8 cellular contexts compared by ENCODE assay signal in genomic region chr10:14648936-14649335, GRCh38.
DNase-seq lines count a peak whose midpoint lies in the region; ATAC-seq and TF ChIP-seq lines count a peak whose summit lies in the region.

No MANE protein-coding gene starts in this region.

- no peak overlapping the region for H3K4me3 ChIP-seq in foreskin fibroblast (ENCODE audit: low read depth in 1 of 2, low read length in 2 of 2)

- H3K27ac Mint-ChIP-seq in activated CD4-positive, alpha-beta T cell treated with anti-CD3 and anti-CD28 coated beads, Interleukin-2, amount 10 ng/mL, durations not matched to agents 24 days and 14 days: peak overlapping the region; percentile 97
- H3K27ac Mint-ChIP-seq in T-helper 17 cell: peak overlapping the region; percentile 98
- H3K27ac Mint-ChIP-seq in immature natural killer cell: peak overlapping the region; percentile 89 to 97 (median 94)
- peak overlapping the region; percentile 99 for H3K27ac Mint-ChIP-seq in stimulated activated naive CD8-positive, alpha-beta T cell treated with anti-CD3 and anti-CD28 coated beads, Interleukin-15, amount 100 ng/mL, for 72 hours
- H3K27ac Mint-ChIP-seq in glutamatergic neuron (ENCODE audit: unreplicated experiment): no peak overlapping the region

- no peak for DNase-seq in activated CD4-positive, alpha-beta T cell treated with anti-CD3 and anti-CD28 coated beads, Interleukin-2, amount 10 ng/mL, durations not matched to agents 24 days and 14 days
- DNase-seq in activated CD4-positive, alpha-beta T cell treated with anti-CD3 and anti-CD28 coated beads for 48 hours: no peak
- DNase-seq in T-helper 17 cell (no peak), immature natural killer cell (no peak), DMS79 (lab: John Stamatoyannopoulos, UW) (no peak), foreskin fibroblast (no peak), glutamatergic neuron (no peak)
- DNase-seq in stimulated activated naive CD8-positive, alpha-beta T cell treated with anti-CD3 and anti-CD28 coated beads, Interleukin-15, amount 100 ng/mL, for 72 hours: no peak

- H3K4me3 Mint-ChIP-seq in activated CD4-positive, alpha-beta T cell treated with anti-CD3 and anti-CD28 coated beads, Interleukin-2, amount 10 ng/mL, durations not matched to agents 24 days and 14 days: peak overlapping the region; percentile 70
- peak overlapping the region; percentile 80 for H3K4me3 Mint-ChIP-seq in T-helper 17 cell
- H3K4me3 Mint-ChIP-seq in immature natural killer cell: peak overlapping the region; percentile 56 to 85 (median 78)
- peak overlapping the region; percentile 69 to 81 for H3K4me3 Mint-ChIP-seq in stimulated activated naive CD8-positive, alpha-beta T cell treated with anti-CD3 and anti-CD28 coated beads, Interleukin-15, amount 100 ng/mL, for 72 hours
- no peak overlapping the region for H3K4me3 Mint-ChIP-seq in glutamatergic neuron (ENCODE audit: unreplicated experiment)

- H3K27me3 Mint-ChIP-seq in activated CD4-positive, alpha-beta T cell treated with anti-CD3 and anti-CD28 coated beads, Interleukin-2, amount 10 ng/mL, durations not matched to agents 24 days and 14 days: no peaks in the 10 kb centered on the region
- no peaks in the 10 kb centered on the region for H3K27me3 Mint-ChIP-seq in T-helper 17 cell
- peaks cover 0 to 9% (median 0%) of the 10 kb centered on the region in 3 donors for H3K27me3 Mint-ChIP-seq in immature natural killer cell (ENCODE audit: low read depth in 3 of 3)
- H3K27me3 Mint-ChIP-seq in stimulated activated naive CD8-positive, alpha-beta T cell treated with anti-CD3 and anti-CD28 coated beads, Interleukin-15, amount 100 ng/mL, for 72 hours: no peaks in the 10 kb centered on the region
- peaks cover 2% of the 10 kb centered on the region for H3K27me3 Mint-ChIP-seq in glutamatergic neuron (ENCODE audit: unreplicated experiment)

- no peak for ATAC-seq in T-helper 17 cell
- no peak for ATAC-seq in stimulated activated naive CD8-positive, alpha-beta T cell treated with anti-CD3 and anti-CD28 coated beads, Interleukin-15, amount 100 ng/mL, for 72 hours

- peaks cover 64% of the 10 kb centered on the region for H3K4me1 Mint-ChIP-seq in activated CD4-positive, alpha-beta T cell treated with anti-CD3 and anti-CD28 coated beads, Interleukin-2, amount 10 ng/mL, durations not matched to agents 24 days and 14 days
- H3K4me1 Mint-ChIP-seq in T-helper 17 cell: peaks cover 45% of the 10 kb centered on the region
- H3K4me1 Mint-ChIP-seq in immature natural killer cell: peaks cover 37 to 40% of the 10 kb centered on the region in 2 donors
- H3K4me1 Mint-ChIP-seq in stimulated activated naive CD8-positive, alpha-beta T cell treated with anti-CD3 and anti-CD28 coated beads, Interleukin-15, amount 100 ng/mL, for 72 hours: peaks cover 75% of the 10 kb centered on the region
- H3K4me1 Mint-ChIP-seq in glutamatergic neuron (ENCODE audit: low read depth, unreplicated experiment): peaks cover 20% of the 10 kb centered on the region

- TF ChIP-seq CTCF in foreskin fibroblast (IDR thresholded peaks at IDR 0.05; ENCODE audit: low read depth, low read length) (no peak), glutamatergic neuron (IDR thresholded peaks at IDR 0.05; ENCODE audit: partially characterized antibody, unreplicated experiment) (no peak)

- peaks cover 8% of the 10 kb centered on the region for H3K9me3 Mint-ChIP-seq in activated CD4-positive, alpha-beta T cell treated with anti-CD3 and anti-CD28 coated beads, Interleukin-2, amount 10 ng/mL, durations not matched to agents 24 days and 14 days
- no peaks in the 10 kb centered on the region for H3K9me3 Mint-ChIP-seq in immature natural killer cell
- no peaks in the 10 kb centered on the region for H3K9me3 Mint-ChIP-seq in stimulated activated naive CD8-positive, alpha-beta T cell treated with anti-CD3 and anti-CD28 coated beads, Interleukin-15, amount 100 ng/mL, for 72 hours
- H3K9me3 Mint-ChIP-seq in glutamatergic neuron (ENCODE audit: unreplicated experiment): peaks cover 1% of the 10 kb centered on the region

- no peaks in the 10 kb centered on the region for H3K9me3 ChIP-seq in T-helper 17 cell (ENCODE audit: control insufficient read depth, low read length, poor library complexity, severe bottlenecking)

- intact Hi-C loops in activated CD4-positive, alpha-beta T cell treated with anti-CD3 and anti-CD28 coated beads, Interleukin-2, amount 10 ng/mL, durations not matched to agents 24 days and 14 days (cut with micrococcal nuclease): loop anchor here (1.0 to 5.0 kb wide), 8 partner anchors 10 to 640 kb away; partner anchors contain the start of gene SUV39H2

- no peaks in the 10 kb centered on the region for H3K36me3 Mint-ChIP-seq in activated CD4-positive, alpha-beta T cell treated with anti-CD3 and anti-CD28 coated beads, Interleukin-2, amount 10 ng/mL, durations not matched to agents 24 days and 14 days (ENCODE audit: low read depth)
- H3K36me3 Mint-ChIP-seq in T-helper 17 cell (ENCODE audit: low read depth) (no peaks in the 10 kb centered on the region), immature natural killer cell (no peaks in the 10 kb centered on the region), glutamatergic neuron (ENCODE audit: unreplicated experiment) (no peaks in the 10 kb centered on the region)
